Comparison of ENCODE assay signal across 8 cellular contexts in the genomic region with DNA sequence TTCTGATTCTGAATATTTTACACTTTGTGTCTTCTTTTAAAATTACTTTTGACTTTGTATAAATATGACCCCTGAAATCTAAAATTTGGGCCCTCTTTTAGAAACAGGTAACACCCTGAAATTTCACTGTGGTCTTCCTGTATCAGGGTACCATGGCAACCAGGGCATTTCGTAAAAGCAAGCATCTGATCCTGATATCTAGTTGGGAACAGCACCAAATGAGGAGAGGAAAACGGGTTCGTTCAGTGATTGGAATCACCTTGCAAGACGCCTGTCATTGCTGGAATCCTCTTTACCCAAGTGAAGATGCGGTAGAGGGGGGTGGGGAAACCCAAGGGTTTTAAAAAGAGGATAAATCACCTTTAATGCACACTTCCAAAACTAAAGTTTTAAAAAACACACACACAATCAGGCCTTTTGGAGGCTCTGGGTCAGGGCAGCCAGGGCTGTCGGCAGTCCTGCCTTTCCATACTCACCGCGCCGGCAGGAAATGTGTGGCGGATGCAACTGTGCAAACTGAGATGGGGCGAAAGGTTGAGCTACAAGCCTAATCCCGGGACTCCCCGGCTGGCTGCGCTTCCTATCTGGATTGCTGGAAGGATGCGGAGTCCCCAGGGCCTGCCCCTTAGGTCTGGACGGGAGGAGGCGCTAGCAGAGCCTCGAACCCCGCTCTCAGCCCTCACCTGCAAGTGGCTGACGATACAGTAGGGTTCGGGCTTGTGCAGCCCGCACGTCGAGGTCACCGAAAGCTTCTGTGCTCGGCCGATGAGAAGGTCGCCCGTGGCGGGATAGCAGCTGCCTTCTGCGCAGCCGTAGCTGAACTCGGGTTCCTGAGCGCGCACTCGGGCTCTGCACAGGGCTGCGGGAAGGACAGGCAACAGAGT. TPM values are rescaled to one million over a fixed set of nuclear protein-coding genes. Genes with fewer than 3 reads are reported as not detected.
DNase-seq lines count a peak whose midpoint lies in the region; ATAC-seq and TF ChIP-seq lines count a peak whose summit lies in the region.

No MANE protein-coding gene starts in this region.

- peaks cover 0 to 36% (median 0%) of the 10 kb centered on the region in 4 donors for H3K27me3 ChIP-seq in esophagus squamous epithelium

- H3K27me3 Mint-ChIP-seq in nephron progenitor cell (ENCODE audit: low read depth, poor library complexity) = peaks cover 38% of the 10 kb centered on the region

- DNase-seq in EL (peak; percentile 55), esophagus squamous epithelium (lab: John Stamatoyannopoulos, UW) (no peak), nephron progenitor cell (peak; percentile 49), GM19240 (ENCODE audit: insufficient read length, low spot score) (no peak), activated gamma-delta T cell (lab: John Stamatoyannopoulos, UW) (no peak), MV-4-11 (lab: John Stamatoyannopoulos, UW) (no peak)

- ATAC-seq in SK-N-SH treated with all-trans-retinoic acid at 6 μM for 48 hours (peak; percentile 35), HG03095 (IDR thresholded peaks at IDR 0.05; ENCODE audit: unreplicated experiment) (no peak)

- no peak overlapping the region for H3K27ac Mint-ChIP-seq in nephron progenitor cell

- peak overlapping the region; percentile 68 to 89 (median 84) for H3K27ac ChIP-seq in esophagus squamous epithelium

- H3K4me3 Mint-ChIP-seq in nephron progenitor cell = peak overlapping the region; percentile 97

- intact Hi-C loops in esophagus squamous epithelium (cut with DNase I) = no loop called here

- peaks cover 5% of the 10 kb centered on the region for H3K9me3 Mint-ChIP-seq in nephron progenitor cell

- peaks cover 50% of the 10 kb centered on the region for H3K4me1 Mint-ChIP-seq in nephron progenitor cell

- 29 to 45% methylated on average over 16 to 17 of the region's 37 CpGs for WGBS in esophagus squamous epithelium, 2 donors

- no peak for TF ChIP-seq POLR2A in esophagus squamous epithelium (IDR thresholded peaks at IDR 0.05)

- H3K9me3 ChIP-seq in esophagus squamous epithelium = no peaks in the 10 kb centered on the region

- peaks cover 18% of the 10 kb centered on the region for H3K36me3 Mint-ChIP-seq in nephron progenitor cell (ENCODE audit: low read depth)

- peaks cover 3 to 79% (median 44%) of the 10 kb centered on the region in 3 donors for H3K4me1 ChIP-seq in esophagus squamous epithelium

- H3K36me3 ChIP-seq in esophagus squamous epithelium = peaks cover 0 to 7% (median 0%) of the 10 kb centered on the region in 3 donors

- H3K4me3 ChIP-seq in esophagus squamous epithelium = peak overlapping the region; percentile 46 to 79 (median 70)

- TF ChIP-seq CTCF in esophagus squamous epithelium (IDR thresholded peaks at IDR 0.05) (no peak), nephron progenitor cell (IDR thresholded peaks at IDR 0.05) (no peak)

TF ChIP-seq in SK-N-SH treated with all-trans-retinoic acid at 6 μM for 48 hours, 23 proteins besides CTCF, POLR2A, EP300 and RAD21:
- TF ChIP-seq ZFP3 (CRISPR knock-in tag; IDR thresholded peaks at IDR 0.05) (0 out of 2 replicates have a peak, but pooled peaks have one; percentile 12), ZNF70 (CRISPR knock-in tag; IDR thresholded peaks at IDR 0.05) (no peak)

RNA-seq across cellular contexts. Expression of gene LAMB1, which starts 1.8 kb away (rescaled TPM):
- total RNA-seq in esophagus squamous epithelium = 100 to 1,000 TPM in 1 of 4 donors, 10 to 100 TPM in 3; 22.5 to 101 (median 32.5) TPM

Comparison
In these comparisons a context has a peak if more than half of its experiments do, and no peak if none do; other contexts are left out.
1. DNase-seq: peak in EL (single experiment) and nephron progenitor cell (single experiment); none in esophagus squamous epithelium (single experiment), GM19240 (single experiment), activated gamma-delta T cell (single experiment) and MV-4-11 (single experiment).